In genomic region chr7:154911411-154911810, GRCh38 we compare ENCODE assay signal across 24 cellular contexts.
"Had no signal": no experiment of that assay in that cellular context is flagged by ENCODE, and none has a peak within 500 bp of the region (broad histone marks: within the 10 kb centered on the region; RNA-seq: fewer than 3 reads in every experiment).

No MANE protein-coding gene starts in this region.

- DNase-seq: activated CD4-positive, alpha-beta memory T cell treated with anti-CD3 and anti-CD28 coated beads, Interleukin-2, amount 10 ng/mL, durations not matched to agents 7 days and 5 days; activated CD4-positive, alpha-beta T cell treated with anti-CD3 and anti-CD28 coated beads for 1 hour; activated CD4-positive, alpha-beta T cell treated with anti-CD3 and anti-CD28 coated beads for 4 hours; activated CD4-positive, alpha-beta T cell treated with anti-CD3 and anti-CD28 coated beads, Interleukin-2, amount 10 ng/mL, durations not matched to agents 7 days and 5 days; activated CD4-positive, alpha-beta T cell treated with anti-CD3 and anti-CD28 coated beads, Interleukin-2, amount 50 U/mL, for 4 hours; activated CD8-positive, alpha-beta memory T cell treated with anti-CD3 and anti-CD28 coated beads, Interleukin-2, amount 50 U/mL, for 48 hours; activated gamma-delta T cell; activated naive CD4-positive, alpha-beta T cell; activated naive CD4-positive, alpha-beta T cell treated with anti-CD3 and anti-CD28 coated beads, Interleukin-2, amount 10 ng/mL, durations not matched to agents 7 days and 5 days; activated naive CD8-positive, alpha-beta T cell treated with anti-CD3 and anti-CD28 coated beads, Interleukin-2, amount 10 ng/mL, durations not matched to agents 7 days and 5 days; activated T-cell treated with anti-CD3 and anti-CD28 coated beads for 4 hours; activated T-cell treated with anti-CD3 and anti-CD28 coated beads, Interleukin-2, amount 50 U/mL, for 24 hours; activated T-cell treated with anti-CD3 and anti-CD28 coated beads, Interleukin-2, amount 50 U/mL, for 72 hours; dorsolateral prefrontal cortex; effector memory CD4-positive, alpha-beta T cell; endodermal cell; T-helper 2 cell had no signal

- ATAC-seq: activated naive CD4-positive, alpha-beta T cell treated with anti-CD3 and anti-CD28 coated beads, Interleukin-2, amount 50 U/mL, for 72 hours; activated T-cell treated with anti-CD3 and anti-CD28 coated beads, Interleukin-2, amount 50 U/mL, for 72 hours; esophagus mucosa; WTC11 had no signal

- H3K9me3 ChIP-seq: ascending aorta had no signal

- H3K27ac ChIP-seq: ascending aorta, breast epithelium, cardiac muscle cell, coronary artery had no signal

- H3K4me1 ChIP-seq: breast epithelium had no signal

- H3K36me3 ChIP-seq: ascending aorta, breast epithelium, cardiac muscle cell had no signal

- H3K4me3 ChIP-seq: ascending aorta, breast epithelium, cardiac muscle cell, coronary artery, dorsolateral prefrontal cortex had no signal
